13 cellular contexts compared by ENCODE assay signal in genomic region chr16:89341697-89342694, GRCh38.
DNase-seq lines count a peak whose midpoint lies in the region; ATAC-seq and TF ChIP-seq lines count a peak whose summit lies in the region.
"Had no signal": no experiment of that assay in that cellular context is flagged by ENCODE, and none has a peak within 500 bp of the region (broad histone marks: within the 10 kb centered on the region; RNA-seq: fewer than 3 reads in every experiment).

No MANE protein-coding gene starts in this region.

- no peak overlapping the region for H3K4ac ChIP-seq in neuronal stem cell (ENCODE audit: low read length)

- H2BK5ac ChIP-seq in neuronal stem cell (ENCODE audit: low read length): peak overlapping the region; percentile 67

- peak overlapping the region; percentile 50 for H3K9ac ChIP-seq in neuronal stem cell (ENCODE audit: low read depth, low read length, poor library complexity)

- intact Hi-C loops in Panc1 (cut with micrococcal nuclease; ENCODE audit: unreplicated experiment): no loop called here

- no CpG with 5 or more reads among the region's 35 CpGs for WGBS in neuronal stem cell (ENCODE audit: extremely low coverage in 2 of 2, insufficient read length in 2 of 2, insufficient replicate concordance in 1 of 2), 2 donors

- H3K79me1 ChIP-seq in neuronal stem cell (ENCODE audit: low read depth, low read length): peaks cover 26% of the 10 kb centered on the region

- H3K4me3 ChIP-seq in GM12864 (ENCODE audit: low read depth, low read length) (no peak overlapping the region), Panc1 (ENCODE audit: low read depth in 2 of 2, low read length in 2 of 2) (no peak overlapping the region), neuronal stem cell (ENCODE audit: low read length in 2 of 2) (no peak overlapping the region)
- H3K4me3 ChIP-seq: heart right ventricle, prostate gland, stomach had no signal

- peak overlapping the region; percentile 50 for H2BK12ac ChIP-seq in neuronal stem cell (ENCODE audit: low read length)

- in situ Hi-C loops in Panc1 (cut with HindIII; ENCODE audit: low pct_unique_long_range_greater_than_20kb, low sequenced_read_pairs): no loop called here

- H2BK120ac ChIP-seq in neuronal stem cell (ENCODE audit: low read depth, low read length): no peak overlapping the region

- H3K4me2 ChIP-seq in neuronal stem cell (ENCODE audit: insufficient read depth, low read length, poor library complexity, severe bottlenecking): no peak overlapping the region

- CTCF ChIA-PET in Panc1 (lab: Charles Lee): no interaction called here

- H3K14ac ChIP-seq in neuronal stem cell (ENCODE audit: low read length): peak overlapping the region; percentile 92

- H3K18ac ChIP-seq in neuronal stem cell (ENCODE audit: low read length): no peak overlapping the region

- DNase-seq in GM12864 (ENCODE audit: low read depth) (no peak), Panc1 (ENCODE audit: low read depth, low spot score) (no peak), endothelial cell (ENCODE audit: low spot score) (no peak), neuronal stem cell (ENCODE audit: low spot score) (no peak), DMS114 treated with DMSO at 0.1 percent for 48 hours (lab: John Stamatoyannopoulos, UW; ENCODE audit: unreplicated experiment) (no peak), NCI-H1048 (lab: John Stamatoyannopoulos, UW) (no peak)
- DNase-seq in stimulated activated CD4-positive, alpha-beta T cell treated with anti-CD3 and anti-CD28 coated beads, Interleukin-1b, Interleukin-23, amount 100 ng/mL, for 48 hours: no peak
- DNase-seq: activated B cell treated with CpG ODN at 0.5 μM for 24 hours, heart right ventricle, mesendoderm, NCI-H1417 treated with DMSO at 0.1 percent for 48 hours, stomach had no signal

- no peaks in the 10 kb centered on the region for H3K9me3 Mint-ChIP-seq in endothelial cell (ENCODE audit: unreplicated experiment)
- H3K9me3 Mint-ChIP-seq: activated B cell treated with CpG ODN at 0.5 μM for 24 hours had no signal

- H3K4me1 Mint-ChIP-seq in endothelial cell (ENCODE audit: unreplicated experiment): peaks cover 31% of the 10 kb centered on the region

- H3K4me1 ChIP-seq in Panc1 (ENCODE audit: control insufficient read depth, insufficient read depth, low read length) (peaks cover 73% of the 10 kb centered on the region), neuronal stem cell (ENCODE audit: control insufficient read depth in 2 of 2, insufficient read depth in 1 of 2, low read depth in 1 of 2, low read length in 2 of 2) (peaks cover 13 to 15% of the 10 kb centered on the region in 2 donors)

- peak overlapping the region; percentile 31 for H4K91ac ChIP-seq in neuronal stem cell (ENCODE audit: low read depth, low read length, poor library complexity)

- peak overlapping the region; percentile 70 for H3K27ac Mint-ChIP-seq in endothelial cell (ENCODE audit: unreplicated experiment)
- H3K27ac Mint-ChIP-seq: activated B cell treated with CpG ODN at 0.5 μM for 24 hours had no signal

- TF ChIP-seq CTCF in GM12864 (IDR thresholded peaks at IDR 0.05; ENCODE audit: low read depth, low read length, missing control alignments) (peak; percentile 3), Panc1 (IDR thresholded peaks at IDR 0.05) (no peak; the same call in 1 of the 2 replicates), endothelial cell (IDR thresholded peaks at IDR 0.05; ENCODE audit: unreplicated experiment) (no peak)

- H3K27me3 ChIP-seq in Panc1 (ENCODE audit: control insufficient read depth, insufficient read depth, low read length): no peaks in the 10 kb centered on the region
- no peaks in the 10 kb centered on the region for H3K27me3 ChIP-seq in neuronal stem cell (ENCODE audit: control insufficient read depth in 3 of 3, insufficient read depth in 3 of 3, low read depth in 1 of 3, low read length in 3 of 3)
- H3K27me3 ChIP-seq: heart right ventricle, stomach had no signal

- no peak for ATAC-seq in Panc1
- ATAC-seq: heart right ventricle had no signal

- no peak overlapping the region for H3K4me3 Mint-ChIP-seq in endothelial cell (ENCODE audit: unreplicated experiment)
- H3K4me3 Mint-ChIP-seq: activated B cell treated with CpG ODN at 0.5 μM for 24 hours had no signal

- peaks cover 3% of the 10 kb centered on the region for H3K27me3 Mint-ChIP-seq in endothelial cell (ENCODE audit: unreplicated experiment)
- H3K27me3 Mint-ChIP-seq: activated B cell treated with CpG ODN at 0.5 μM for 24 hours had no signal

- H3K36me3 Mint-ChIP-seq in endothelial cell (ENCODE audit: low read depth, unreplicated experiment): peaks cover 6% of the 10 kb centered on the region

- H2AK5ac ChIP-seq in neuronal stem cell (ENCODE audit: low read depth, low read length): no peak overlapping the region

- H3K27ac ChIP-seq in Panc1 (ENCODE audit: low read length): peak overlapping the region; percentile 57
- H3K27ac ChIP-seq in neuronal stem cell (replicated peaks; ENCODE audit: low read length): no peak overlapping the region
- H3K27ac ChIP-seq: heart right ventricle, prostate gland, stomach had no signal

- BruUV-seq in Panc1 (replicated peaks; lab: Mats Ljungman, UMichigan): no TSS peak

- POLR2A ChIA-PET in Panc1 (lab: Charles Lee): no interaction called here

- no peaks in the 10 kb centered on the region for H3K36me3 ChIP-seq in Panc1 (ENCODE audit: control insufficient read depth, insufficient read depth, low read length)
- peaks cover 3 to 11% of the 10 kb centered on the region in 2 donors for H3K36me3 ChIP-seq in neuronal stem cell (replicated peaks in 1 of 2; ENCODE audit: control insufficient read depth in 2 of 2, insufficient read depth in 2 of 2, low read length in 2 of 2)
- H3K36me3 ChIP-seq: prostate gland, stomach had no signal

- no peak overlapping the region for H4K8ac ChIP-seq in neuronal stem cell (ENCODE audit: low read depth, low read length)

- H3K23ac ChIP-seq in neuronal stem cell (ENCODE audit: low read depth, low read length, poor library complexity): peak overlapping the region; percentile 75

- H2BK15ac ChIP-seq in neuronal stem cell (ENCODE audit: low read length): no peak overlapping the region

- no peak overlapping the region for H2AFZ ChIP-seq in neuronal stem cell (ENCODE audit: low read length)

- no peaks in the 10 kb centered on the region for H3K9me3 ChIP-seq in Panc1 (ENCODE audit: control insufficient read depth, insufficient read depth, low read depth, low read length)
- H3K9me3 ChIP-seq in neuronal stem cell (replicated peaks in 1 of 2; ENCODE audit: control insufficient read depth in 2 of 2, insufficient read depth in 1 of 2, low read depth in 1 of 2, low read length in 2 of 2): no peaks in the 10 kb centered on the region
- H3K9me3 ChIP-seq: heart right ventricle, prostate gland, stomach had no signal
